ENCODE assay signal across 11 cellular contexts in the genomic region with DNA sequence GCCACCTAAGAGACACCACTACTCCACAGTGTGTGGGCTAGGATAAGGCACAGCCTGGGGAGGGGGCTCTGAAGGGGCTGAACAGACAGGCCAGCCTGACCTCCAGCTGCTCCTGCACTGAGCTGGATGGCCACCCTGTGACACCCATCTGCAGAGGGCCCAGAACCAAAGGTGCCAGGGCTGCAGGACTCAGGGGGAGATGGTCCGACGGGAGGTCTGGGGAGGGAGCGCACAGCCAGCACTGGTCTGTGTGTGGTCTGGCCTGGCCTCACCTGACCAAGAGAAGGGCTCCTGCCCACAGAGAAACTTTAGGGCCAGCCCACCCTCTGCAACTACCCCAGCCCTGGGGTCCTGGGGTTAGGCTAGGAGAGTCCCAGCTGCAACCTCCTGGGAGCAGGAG. TPM values are rescaled to one million over a fixed set of nuclear protein-coding genes. Genes with fewer than 3 reads are reported as not detected.
DNase-seq lines count a peak whose midpoint lies in the region; ATAC-seq, FAIRE-seq and TF ChIP-seq lines count a peak whose summit lies in the region.
"Had no signal": no experiment of that assay in that cellular context is flagged by ENCODE, and none has a peak within 500 bp of the region (broad histone marks: within the 10 kb centered on the region; RNA-seq: fewer than 3 reads in every experiment).

No MANE protein-coding gene starts in this region.

- H3K4me3 ChIP-seq in CD8-positive, alpha-beta T cell (ENCODE audit: low read depth, low read length): peak overlapping the region; percentile 50
- peak overlapping the region; percentile 66 for H3K4me3 ChIP-seq in NB4 (ENCODE audit: low read depth, low read length)
- H3K4me3 ChIP-seq in H1 (ENCODE audit: extremely low read depth in 1 of 4, insufficient read depth in 2 of 4, low read depth in 3 of 4, low read length in 4 of 4): peak overlapping the region in 1 of 4 experiments; percentile 88; a peak in 1 of 8 replicates
- no peak overlapping the region for H3K4me3 ChIP-seq in osteoblast (ENCODE audit: insufficient read depth, low read length)

- H3K79me1 ChIP-seq in H1 (ENCODE audit: low read depth, low read length): no peaks in the 10 kb centered on the region

- peaks cover 33% of the 10 kb centered on the region for H3K4me1 ChIP-seq in CD8-positive, alpha-beta T cell (ENCODE audit: insufficient read depth, low read length)
- H3K4me1 ChIP-seq in H1 (replicated peaks in 1 of 4; ENCODE audit: control insufficient read depth in 3 of 4, insufficient read depth in 4 of 4, low read length in 3 of 4) (peaks cover 0 to 13% (median 9%) of the 10 kb centered on the region in 4 experiments; a peak in 5 of 7 replicates), osteoblast (ENCODE audit: insufficient read depth, low read length) (peaks cover 10% of the 10 kb centered on the region)

- H2BK12ac ChIP-seq in H1 (ENCODE audit: low read depth, low read length): peak overlapping the region; percentile 45; the same call in 1 of the 2 replicates

- no peaks in the 10 kb centered on the region for H3K9me3 ChIP-seq in CD8-positive, alpha-beta T cell (ENCODE audit: low read length)
- H3K9me3 ChIP-seq in H1 (ENCODE audit: insufficient read depth in 2 of 2, low read depth in 1 of 2, low read length in 1 of 2): no peaks in the 10 kb centered on the region
- no peaks in the 10 kb centered on the region for H3K9me3 ChIP-seq in osteoblast (ENCODE audit: low read depth, low read length)

- H3K4me3 Mint-ChIP-seq in CD8-positive, alpha-beta T cell: peak overlapping the region; percentile 70

- TF ChIP-seq EP300 in H1 (IDR thresholded peaks at IDR 0.05; ENCODE audit: borderline replicate concordance in 1 of 2, low read depth in 2 of 2, low read length in 2 of 2): no peak

- no peak for ATAC-seq in CD8-positive, alpha-beta T cell
- ATAC-seq in GM21737 (IDR thresholded peaks at IDR 0.05; ENCODE audit: unreplicated experiment) (no peak), HG02870 (IDR thresholded peaks at IDR 0.05; ENCODE audit: unreplicated experiment) (no peak)

- peak overlapping the region; percentile 89; the same call in 1 of the 2 replicates for H2BK15ac ChIP-seq in H1 (ENCODE audit: low read length)

- no peak overlapping the region for H4K8ac ChIP-seq in H1 (ENCODE audit: extremely low read depth, insufficient read depth, low read length)

- H4K20me1 ChIP-seq in H1 (replicated peaks in 1 of 2; ENCODE audit: control insufficient read depth in 1 of 2, insufficient read depth in 2 of 2, low read length in 2 of 2) (peaks cover 4 to 10% of the 10 kb centered on the region in 2 experiments), osteoblast (ENCODE audit: insufficient read depth, low read length) (no peaks in the 10 kb centered on the region)

- H3K4me1 Mint-ChIP-seq in CD8-positive, alpha-beta T cell (ENCODE audit: low read depth): peaks cover 29% of the 10 kb centered on the region

- no peaks in the 10 kb centered on the region for H3K79me2 ChIP-seq in H1 (ENCODE audit: control insufficient read depth in 1 of 2, insufficient read depth in 2 of 2, low read length in 2 of 2)
- no peaks in the 10 kb centered on the region for H3K79me2 ChIP-seq in osteoblast (ENCODE audit: insufficient read depth, low read length)

- H3K4ac ChIP-seq in H1 (replicated peaks; ENCODE audit: insufficient read length, low read depth, low read length): peak overlapping the region; percentile 61

- H3K27me3 ChIP-seq in CD8-positive, alpha-beta T cell (ENCODE audit: insufficient read depth, low read length): no peaks in the 10 kb centered on the region
- H3K27me3 ChIP-seq in H1 (replicated peaks in 1 of 4; ENCODE audit: control insufficient read depth in 3 of 4, extremely low read depth in 1 of 4, insufficient read depth in 3 of 4, low read length in 3 of 4): peaks cover 0 to 2% (median 0%) of the 10 kb centered on the region in 4 experiments; a peak in 1 of 7 replicates
- H3K27me3 ChIP-seq in osteoblast (ENCODE audit: insufficient read depth, low read length): no peaks in the 10 kb centered on the region

- TF ChIP-seq CTCF in CD8-positive, alpha-beta T cell (IDR thresholded peaks at IDR 0.05): no peak
- TF ChIP-seq CTCF in NB4 (IDR thresholded peaks at IDR 0.05; ENCODE audit: low read depth, low read length) (no peak), H1 (IDR thresholded peaks at IDR 0.05; ENCODE audit: control extremely low read depth in 1 of 3, insufficient read depth in 1 of 3, low read depth in 1 of 3, low read length in 3 of 3) (no peak), osteoblast (IDR thresholded peaks at IDR 0.05; ENCODE audit: extremely low read depth, low read depth, low read length) (no peak)

- DNase-seq in CD8-positive, alpha-beta T cell: no peak
- DNase-seq in NB4 (ENCODE audit: low read depth) (no peak), H1 (ENCODE audit: low read depth in 1 of 2, low spot score in 2 of 2) (no peak), osteoblast (ENCODE audit: insufficient read length, low spot score, missing footprints) (peak; percentile 70), kidney tubule cell (ENCODE audit: low spot score) (no peak), NCI-H69 (lab: John Stamatoyannopoulos, UW) (no peak)
- DNase-seq: NCI-H1048, SHP77 treated with DMSO at 0.1 percent for 48 hours had no signal

- POLR2A ChIA-PET in CD8-positive, alpha-beta T cell (lab: Charles Lee): interaction anchor here (0.6 to 1.6 kb wide), 5 partner anchors 11 to 171 kb away, joined by 3 to 6 read pairs (median 5); partner anchors contain the start of genes HNRNPH1 and SQSTM1
- POLR2A ChIA-PET in H1 (lab: Charles Lee; ENCODE audit: partially characterized antibody): interaction anchor here (1.2 to 16.9 kb wide), 5 partner anchors 9 to 39 kb away, joined by 3 to 207 read pairs (median 4); partner anchors contain the start of genes MGAT4B and SQSTM1

- no peak overlapping the region for H3K14ac ChIP-seq in H1 (ENCODE audit: insufficient read length)

- no peak overlapping the region for H3K27ac ChIP-seq in CD8-positive, alpha-beta T cell (ENCODE audit: low read depth, low read length)
- H3K27ac ChIP-seq in H1 (ENCODE audit: low read depth, low read length): no peak overlapping the region
- H3K27ac ChIP-seq in osteoblast (ENCODE audit: low read depth, low read length): no peak overlapping the region

- no peak overlapping the region for H2BK20ac ChIP-seq in H1 (ENCODE audit: low read length)

- peaks cover 7% of the 10 kb centered on the region for H3K23me2 ChIP-seq in H1 (ENCODE audit: low read depth, low read length)

- H2AFZ ChIP-seq in H1 (ENCODE audit: low read length): no peak overlapping the region
- H2AFZ ChIP-seq in osteoblast (ENCODE audit: low read length): no peak overlapping the region

- H3K27ac Mint-ChIP-seq in CD8-positive, alpha-beta T cell: no peak overlapping the region

- FAIRE-seq in H1 (lab: Jason Lieb, UNC): no peak

- H3K23ac ChIP-seq in H1 (ENCODE audit: insufficient read length): no peak overlapping the region

- peak overlapping the region; percentile 46; the same call in 1 of the 2 replicates for H2BK5ac ChIP-seq in H1 (ENCODE audit: low read depth, low read length)

- intact Hi-C loops in CD8-positive, alpha-beta T cell (cut with DNase I, micrococcal nuclease): no loop called here

- H3K36me3 Mint-ChIP-seq in CD8-positive, alpha-beta T cell: peaks cover 22% of the 10 kb centered on the region

- 90% methylated on average over 3 of the region's 3 CpGs; no CpG with 5 or more reads in 1 of the 2 experiments for WGBS in H1 (ENCODE audit: extremely low coverage in 1 of 2, insufficient coverage in 1 of 2, insufficient read length in 1 of 2, insufficient replicate concordance in 2 of 2, low coverage in 1 of 2, low lambda C conversion rate in 2 of 2, missing lambda C conversion rate in 1 of 2), 2 experiments

- CTCF ChIA-PET in CD8-positive, alpha-beta T cell (lab: Charles Lee): interaction anchor here (1.2 to 6.0 kb wide), 4 partner anchors 8 to 57 kb away, joined by 3 to 53 read pairs (median 4); no protein-coding TSS in a partner anchor
- CTCF ChIA-PET in H1 (lab: Charles Lee; ENCODE audit: partially characterized antibody): interaction anchor here (1.0 to 3.3 kb wide), 9 partner anchors 9 to 57 kb away, joined by 3 to 23 read pairs (median 4); no protein-coding TSS in a partner anchor

- H3K4me2 ChIP-seq in H1 (ENCODE audit: insufficient read depth in 1 of 2, low read depth in 2 of 2, low read length in 2 of 2): peak overlapping the region in 1 of 2 experiments; percentile 60; a peak in 2 of 4 replicates
- no peak overlapping the region for H3K4me2 ChIP-seq in osteoblast (ENCODE audit: insufficient read depth, low read length)

- H3K9me3 Mint-ChIP-seq in CD8-positive, alpha-beta T cell: no peaks in the 10 kb centered on the region

- TF ChIP-seq POLR2A in NB4 (IDR thresholded peaks at IDR 0.05; ENCODE audit: extremely low read depth, insufficient read length): no peak
- no peak for TF ChIP-seq POLR2A in H1 (IDR thresholded peaks at IDR 0.05; ENCODE audit: control extremely low read depth in 1 of 2, low read depth in 2 of 2, low read length in 2 of 2)

- H4K5ac ChIP-seq in H1 (ENCODE audit: insufficient read length, low read depth, low read length): no peak overlapping the region

- H3K56ac ChIP-seq in H1 (replicated peaks; ENCODE audit: insufficient read length, low read depth, low read length): no peak overlapping the region

- no peaks in the 10 kb centered on the region for H3K27me3 Mint-ChIP-seq in CD8-positive, alpha-beta T cell (ENCODE audit: low read depth)

- H3K9ac ChIP-seq in H1 (replicated peaks in 1 of 4; ENCODE audit: extremely low read depth in 1 of 4, low read depth in 3 of 4, low read length in 3 of 4): no peak overlapping the region

- no peak overlapping the region for H2BK120ac ChIP-seq in H1 (replicated peaks; ENCODE audit: low read depth, low read length)

- H4K91ac ChIP-seq in H1 (replicated peaks; ENCODE audit: insufficient read length, low read length): no peak overlapping the region

- TF ChIP-seq RAD21 in H1 (IDR thresholded peaks at IDR 0.05 in 1 of 2, conservative IDR thresholded peaks at IDR 0.05 in 1 of 2; ENCODE audit: low read depth in 2 of 2, low read length in 2 of 2): no peak

- peak overlapping the region; percentile 28; the same call in 1 of the 2 replicates for H2AK5ac ChIP-seq in H1 (ENCODE audit: low read depth, low read length)

- no peak overlapping the region for H3K18ac ChIP-seq in H1 (ENCODE audit: extremely low read depth, low read length)

- H3K36me3 ChIP-seq in CD8-positive, alpha-beta T cell (ENCODE audit: insufficient read depth, low read length): peaks cover 5% of the 10 kb centered on the region
- H3K36me3 ChIP-seq in H1 (ENCODE audit: control insufficient read depth in 2 of 4, insufficient read depth in 4 of 4, low read length in 3 of 4) (peaks cover 12 to 22% (median 20%) of the 10 kb centered on the region in 4 experiments), osteoblast (ENCODE audit: insufficient read depth, low read length) (peaks cover 22% of the 10 kb centered on the region)

RNA-seq across cellular contexts. Expression of gene LTC4S, which starts 0.8 kb away (rescaled TPM):
- 1 to 10 TPM; 3.2 to 4.8 TPM for total RNA-seq in CD8-positive, alpha-beta T cell
- 1.1 and 2.2 TPM in 2 replicates for total RNA-seq in H1 (2021; fragmentation: NEBNext Ultra II Directional; extraction: Animal tissue kit (Norgen Biotek cat#: 25700))
- polyA plus RNA-seq in H1 (2011; rRNA removed): 3.7 and 3.8 TPM in 2 replicates
- 0.93 TPM for polyA plus RNA-seq in H1 (2011; cell fraction: cytosol; rRNA removed)
- polyA plus RNA-seq in H1 (2011; cell fraction: nucleus; rRNA removed): 5.8 TPM
- polyA plus RNA-seq in H1 (2012, experiment 1 of 2): 0.95 to 2.8 TPM (median 1.9 TPM) in 4 replicates
- polyA plus RNA-seq in H1 (2012, experiment 2 of 2): 0.91 TPM
- 2.6 TPM for polyA plus RNA-seq in H1 (2013, experiment 1 of 2)
- polyA plus RNA-seq in H1 (2013, experiment 2 of 2): 2.4 TPM
- not detected in 2 replicates for polyA minus RNA-seq in H1 (2011; rRNA and poly(A)+ RNA removed)
- polyA minus RNA-seq in H1 (2011; cell fraction: cytosol; rRNA and poly(A)+ RNA removed): not detected
- 2.3 TPM for polyA minus RNA-seq in H1 (2011; cell fraction: nucleus; rRNA and poly(A)+ RNA removed)
- 1.4 and 1.5 TPM in 2 replicates for total RNA-seq in osteoblast
- total RNA-seq: Daoy had no signal

RNA-seq across cellular contexts. Expression of gene MGAT4B, which starts 12.1 kb away (rescaled TPM):
- total RNA-seq in CD8-positive, alpha-beta T cell: 100 to 1,000 TPM; 113 to 126 TPM
- 112 and 116 TPM in 2 replicates for total RNA-seq in H1 (2021; fragmentation: NEBNext Ultra II Directional; extraction: Animal tissue kit (Norgen Biotek cat#: 25700))
- polyA plus RNA-seq in H1 (2011; rRNA removed): 128 and 182 TPM in 2 replicates
- polyA plus RNA-seq in H1 (2011; cell fraction: cytosol; rRNA removed): 107 TPM
- polyA plus RNA-seq in H1 (2011; cell fraction: nucleus; rRNA removed): 485 TPM
- 120 to 133 TPM (median 129 TPM) in 4 replicates for polyA plus RNA-seq in H1 (2012, experiment 1 of 2)
- polyA plus RNA-seq in H1 (2012, experiment 2 of 2): 128 TPM
- 81.5 TPM for polyA plus RNA-seq in H1 (2013, experiment 1 of 2)
- polyA plus RNA-seq in H1 (2013, experiment 2 of 2): 77.1 TPM
- polyA minus RNA-seq in H1 (2011; rRNA and poly(A)+ RNA removed): 93.9 and 120 TPM in 2 replicates
- polyA minus RNA-seq in H1 (2011; cell fraction: cytosol; rRNA and poly(A)+ RNA removed): 99.0 TPM
- 145 TPM for polyA minus RNA-seq in H1 (2011; cell fraction: nucleus; rRNA and poly(A)+ RNA removed)
- 90.5 and 95.9 TPM in 2 replicates for total RNA-seq in osteoblast

RNA-seq across cellular contexts. Expression of gene SQSTM1, which starts 26.1 kb away (rescaled TPM):
- 100 to 1,000 TPM; 398 to 438 TPM for total RNA-seq in CD8-positive, alpha-beta T cell
- 98.6 and 110 TPM in 2 replicates for total RNA-seq in H1 (2021; fragmentation: NEBNext Ultra II Directional; extraction: Animal tissue kit (Norgen Biotek cat#: 25700))
- polyA plus RNA-seq in H1 (2011; rRNA removed): 70.6 and 78.6 TPM in 2 replicates
- 63.7 TPM for polyA plus RNA-seq in H1 (2011; cell fraction: cytosol; rRNA removed)
- polyA plus RNA-seq in H1 (2011; cell fraction: nucleus; rRNA removed): 97.6 TPM
- polyA plus RNA-seq in H1 (2012, experiment 1 of 2): 73.2 to 115 TPM (median 98.8 TPM) in 4 replicates
- polyA plus RNA-seq in H1 (2012, experiment 2 of 2): 98.7 TPM
- 54.2 TPM for polyA plus RNA-seq in H1 (2013, experiment 1 of 2)
- polyA plus RNA-seq in H1 (2013, experiment 2 of 2): 53.0 TPM
- polyA minus RNA-seq in H1 (2011; rRNA and poly(A)+ RNA removed): 39.1 and 39.8 TPM in 2 replicates
- polyA minus RNA-seq in H1 (2011; cell fraction: cytosol; rRNA and poly(A)+ RNA removed): 125 TPM
- 167 TPM for polyA minus RNA-seq in H1 (2011; cell fraction: nucleus; rRNA and poly(A)+ RNA removed)
- 826 and 992 TPM in 2 replicates for total RNA-seq in osteoblast
